In genomic region chr2:122077114-122077513, GRCh38 we compare ENCODE assay signal across 9 cellular contexts.
"Had no signal": no experiment of that assay in that cellular context is flagged by ENCODE, and none has a peak within 500 bp of the region (broad histone marks: within the 10 kb centered on the region; RNA-seq: fewer than 3 reads in every experiment).

No MANE protein-coding gene starts in this region.

- H2AFZ ChIP-seq: GM23248 had no signal

- H3K9me3 ChIP-seq: HAP-1 had no signal

- H3K36me3 ChIP-seq: HAP-1 had no signal

- H3K9ac ChIP-seq: GM23248 had no signal

- H3K4me1 ChIP-seq: HAP-1 had no signal

- DNase-seq: GM23248, GOT3, H7, HFFc6, IMR-90, KBM-7 had no signal

- H3K27ac Mint-ChIP-seq: HFFc6 had no signal

- H3K27ac ChIP-seq: GM23248, HL-60 had no signal

- H3K9me3 Mint-ChIP-seq: HFFc6 had no signal

- H3K4me3 Mint-ChIP-seq: HFFc6 had no signal

- H3K4me3 ChIP-seq: GM23248, HAP-1 had no signal

- ATAC-seq: HCT116 had no signal
